1 cellular context compared by ENCODE assay signal in genomic region chr16:29765167-29766032, GRCh38.
TF ChIP-seq lines count a peak whose summit lies in the region.

No MANE protein-coding gene starts in this region.

TF ChIP-seq in HepG2, 621 proteins besides CTCF, POLR2A, EP300 and RAD21 (continued from another document and continues in another):
- peak; percentile 90 for TF ChIP-seq UBTF (CRISPR knock-in tag; IDR thresholded peaks at IDR 0.05)
- 0 out of 2 replicates have a peak, but pooled peaks have one; percentile 58 for TF ChIP-seq GZF1 (CRISPR knock-in tag; IDR thresholded peaks at IDR 0.05)
- 0 out of 2 replicates have a peak, but pooled peaks have one; percentile 38 for TF ChIP-seq ZNF546 (CRISPR knock-in tag; conservative IDR thresholded peaks at IDR 0.05)
- TF ChIP-seq ZNF496 (CRISPR knock-in tag; IDR thresholded peaks at IDR 0.05; ENCODE audit: insufficient replicate concordance), result no peak
- TF ChIP-seq SIN3A (IDR thresholded peaks at IDR 0.05; ENCODE audit: borderline replicate concordance, low read depth, low read length), result 0 out of 2 replicates have a peak, but pooled peaks have one; percentile 21
- TF ChIP-seq ZSCAN31 (CRISPR knock-in tag; IDR thresholded peaks at IDR 0.05; ENCODE audit: low read depth), result 0 out of 2 replicates have a peak, but pooled peaks have one; percentile 64
- TF ChIP-seq ZNF354B (CRISPR knock-in tag; IDR thresholded peaks at IDR 0.05), result no peak
- TF ChIP-seq TERF1 (CRISPR knock-in tag; IDR thresholded peaks at IDR 0.05), result no peak
- peak; percentile 98 for TF ChIP-seq ZSCAN29 (CRISPR knock-in tag; conservative IDR thresholded peaks at IDR 0.05)
- no peak for TF ChIP-seq TCF12 (IDR thresholded peaks at IDR 0.05)
- peak; percentile 86; the same call in 1 of the 2 replicates for TF ChIP-seq TCF12 (CRISPR knock-in tag; IDR thresholded peaks at IDR 0.05)
- TF ChIP-seq ATRX (CRISPR knock-in tag; IDR thresholded peaks at IDR 0.05; ENCODE audit: borderline replicate concordance), result no peak
- peak; percentile 40; the same call in 1 of the 2 replicates for TF ChIP-seq SMARCE1 (IDR thresholded peaks at IDR 0.05; ENCODE audit: borderline replicate concordance)
- TF ChIP-seq TBX3 (IDR thresholded peaks at IDR 0.05; ENCODE audit: borderline replicate concordance), result peak; percentile 66
- TF ChIP-seq KDM5B (CRISPR knock-in tag; IDR thresholded peaks at IDR 0.05; ENCODE audit: borderline replicate concordance), result peak; percentile 95
- 0 out of 2 replicates have a peak, but pooled peaks have one; percentile 56 for TF ChIP-seq ZFP36L1 (CRISPR knock-in tag; IDR thresholded peaks at IDR 0.05)
- peak; percentile 96 for TF ChIP-seq POGK (CRISPR knock-in tag; conservative IDR thresholded peaks at IDR 0.05)
- no peak for TF ChIP-seq CREB1 (IDR thresholded peaks at IDR 0.05)
- TF ChIP-seq CREB1 (CRISPR knock-in tag; IDR thresholded peaks at IDR 0.05), result peak; percentile 55
- no peak for TF ChIP-seq E2F5 (CRISPR knock-in tag; conservative IDR thresholded peaks at IDR 0.05)
- peak; percentile 64; the same call in 1 of the 2 replicates for TF ChIP-seq ZNF136 (CRISPR knock-in tag; IDR thresholded peaks at IDR 0.05; ENCODE audit: low read depth)
- TF ChIP-seq RFX3 (CRISPR knock-in tag; IDR thresholded peaks at IDR 0.05), result no peak
- TF ChIP-seq ZMYM3 (CRISPR knock-in tag; IDR thresholded peaks at IDR 0.05), result peak; percentile 98
- peak; percentile 86 for TF ChIP-seq PRDM10 (CRISPR knock-in tag; IDR thresholded peaks at IDR 0.05; ENCODE audit: low read depth)
- peak; percentile 94; the same call in 1 of the 2 replicates for TF ChIP-seq ZNF619 (CRISPR knock-in tag; IDR thresholded peaks at IDR 0.05)
- TF ChIP-seq FOXP1 (IDR thresholded peaks at IDR 0.05), result no peak
- peak; percentile 86 for TF ChIP-seq FOXP1 (CRISPR knock-in tag; IDR thresholded peaks at IDR 0.05)
- peak; percentile 98 for TF ChIP-seq HNF4A (CRISPR knock-in tag; IDR thresholded peaks at IDR 0.05)
- peak; percentile 95; the same call in 1 of the 2 replicates for TF ChIP-seq ZNF264 (CRISPR knock-in tag; IDR thresholded peaks at IDR 0.05)
- no peak for TF ChIP-seq HNRNPUL1 (IDR thresholded peaks at IDR 0.05; ENCODE audit: low read depth, low read length)
- no peak for TF ChIP-seq CHD2 (IDR thresholded peaks at IDR 0.05; ENCODE audit: low read depth, low read length)
- TF ChIP-seq ELF4 (CRISPR knock-in tag; IDR thresholded peaks at IDR 0.05; ENCODE audit: borderline replicate concordance), result no peak
- TF ChIP-seq HNRNPH1 (optimal IDR thresholded peaks at IDR 0.05; ENCODE audit: low read depth, low read length), result no peak
- no peak for TF ChIP-seq ZNF549 (CRISPR knock-in tag; IDR thresholded peaks at IDR 0.05)
- TF ChIP-seq ZBTB33 (CRISPR knock-in tag; IDR thresholded peaks at IDR 0.05), result peak; percentile 69; the same call in 1 of the 2 replicates
- peak; percentile 85 for TF ChIP-seq ZNF784 (CRISPR knock-in tag; IDR thresholded peaks at IDR 0.05; ENCODE audit: borderline replicate concordance)
- no peak; the same call in 1 of the 2 replicates for TF ChIP-seq JUN (CRISPR knock-in tag; IDR thresholded peaks at IDR 0.05)
- peak; percentile 97 for TF ChIP-seq TARDBP (CRISPR knock-in tag; IDR thresholded peaks at IDR 0.05)
- peak; percentile 86 for TF ChIP-seq RERE (CRISPR knock-in tag; IDR thresholded peaks at IDR 0.05; ENCODE audit: low read depth)
- no peak for TF ChIP-seq ZNF276 (CRISPR knock-in tag; IDR thresholded peaks at IDR 0.05; ENCODE audit: low read depth)
- TF ChIP-seq RFXANK (CRISPR knock-in tag; IDR thresholded peaks at IDR 0.05), result no peak
- no peak for TF ChIP-seq GTF3A (CRISPR knock-in tag; conservative IDR thresholded peaks at IDR 0.05)
